In the genomic region with DNA sequence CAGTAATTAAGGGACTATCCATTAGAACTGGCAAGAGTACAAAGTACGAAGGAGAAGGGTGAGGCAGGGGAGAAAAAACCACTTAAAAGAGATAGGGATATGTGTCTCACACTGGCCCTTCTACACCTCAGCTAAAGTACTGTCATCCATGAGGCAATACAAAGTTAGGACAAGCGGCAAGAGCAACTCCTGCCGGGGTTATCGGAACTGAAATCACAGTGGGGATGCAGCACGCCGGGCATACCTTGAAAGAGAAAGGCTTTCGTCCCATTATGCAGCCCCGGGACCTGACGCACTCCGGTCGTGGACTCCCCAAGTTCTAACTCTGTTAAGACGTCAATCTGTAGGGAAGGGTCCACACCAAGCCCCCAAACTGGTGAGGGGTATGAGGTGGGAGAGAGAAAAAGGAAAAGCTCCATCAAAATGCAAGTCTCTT, we compare ENCODE assay signal across 8 cellular contexts. TPM values are rescaled to one million over a fixed set of nuclear protein-coding genes. Genes with fewer than 3 reads are reported as not detected.
DNase-seq lines count a peak whose midpoint lies in the region; ATAC-seq and TF ChIP-seq lines count a peak whose summit lies in the region.

No MANE protein-coding gene starts in this region.

- TF ChIP-seq POLR2A in esophagus squamous epithelium (IDR thresholded peaks at IDR 0.05): no peak
- TF ChIP-seq POLR2A in gastrocnemius medialis (IDR thresholded peaks at IDR 0.05): no peak

- intact Hi-C loops in Right ventricle myocardium inferior (cut with DNase I): no loop called here
- intact Hi-C loops in esophagus squamous epithelium (cut with DNase I): no loop called here
- intact Hi-C loops in gastrocnemius medialis (cut with DNase I; ENCODE audit: low total_unique reads): no loop called here

- no peak for ATAC-seq in Right ventricle myocardium inferior
- ATAC-seq in gastrocnemius medialis: no peak
- ATAC-seq in HG02610 (IDR thresholded peaks at IDR 0.05; ENCODE audit: unreplicated experiment): no peak
- no peak for ATAC-seq in GM19455 (IDR thresholded peaks at IDR 0.05; ENCODE audit: unreplicated experiment)

- H3K4me3 ChIP-seq in right atrium auricular region (peak overlapping the region in 1 of 2 donors; percentile 50), esophagus squamous epithelium (peak overlapping the region; percentile 32 to 69 (median 56)), gastrocnemius medialis (peak overlapping the region; percentile 52 to 75 (median 62))

- peak overlapping the region; percentile 65 for H3K27ac Mint-ChIP-seq in activated CD4-positive, alpha-beta T cell treated with anti-CD3 and anti-CD28 coated beads, Interleukin-2, amount 10 ng/mL, durations not matched to agents 7 days and 5 days

- in situ Hi-C loops in gastrocnemius medialis (cut with MboI; ENCODE audit: low sequenced_read_pairs in 4 of 4): no loop called here

- H3K36me3 ChIP-seq in right atrium auricular region (no peaks in the 10 kb centered on the region), esophagus squamous epithelium (no peaks in the 10 kb centered on the region), gastrocnemius medialis (no peaks in the 10 kb centered on the region)

- H3K4me1 ChIP-seq in right atrium auricular region: peaks cover 0 to 23% of the 10 kb centered on the region in 2 donors
- peaks cover 12 to 33% (median 15%) of the 10 kb centered on the region in 3 donors for H3K4me1 ChIP-seq in esophagus squamous epithelium
- peaks cover 8 to 22% of the 10 kb centered on the region in 2 donors for H3K4me1 ChIP-seq in gastrocnemius medialis

- peaks cover 14% of the 10 kb centered on the region for H3K36me3 Mint-ChIP-seq in activated CD4-positive, alpha-beta T cell treated with anti-CD3 and anti-CD28 coated beads, Interleukin-2, amount 10 ng/mL, durations not matched to agents 7 days and 5 days (ENCODE audit: low read depth)

- CTCF ChIA-PET in activated CD4-positive, alpha-beta T cell treated with anti-CD3 and anti-CD28 coated beads, Interleukin-2, amount 10 ng/mL, durations not matched to agents 7 days and 5 days (lab: Charles Lee): interaction anchor here (1.2 to 6.0 kb wide), 4 partner anchors 34 to 123 kb away, joined by 3 to 28 read pairs (median 4); no protein-coding TSS in a partner anchor

- 0 to 1% methylated on average over 7 to 12 of the region's 12 CpGs for WGBS in esophagus squamous epithelium, 2 donors

- TF ChIP-seq CTCF in right atrium auricular region (IDR thresholded peaks at IDR 0.05): no peak
- no peak for TF ChIP-seq CTCF in esophagus squamous epithelium (IDR thresholded peaks at IDR 0.05)
- no peak for TF ChIP-seq CTCF in gastrocnemius medialis (IDR thresholded peaks at IDR 0.05 in 4 of 5, conservative IDR thresholded peaks at IDR 0.05 in 1 of 5)

- POLR2A ChIA-PET in activated CD4-positive, alpha-beta T cell treated with anti-CD3 and anti-CD28 coated beads, Interleukin-2, amount 10 ng/mL, durations not matched to agents 7 days and 5 days (lab: Charles Lee): no interaction called here

- peak overlapping the region; percentile 86 for H3K4me3 Mint-ChIP-seq in activated CD4-positive, alpha-beta T cell treated with anti-CD3 and anti-CD28 coated beads, Interleukin-2, amount 10 ng/mL, durations not matched to agents 7 days and 5 days

- H3K27me3 Mint-ChIP-seq in activated CD4-positive, alpha-beta T cell treated with anti-CD3 and anti-CD28 coated beads, Interleukin-2, amount 10 ng/mL, durations not matched to agents 7 days and 5 days: peaks cover 19% of the 10 kb centered on the region

- no peak overlapping the region for H3K27ac ChIP-seq in right atrium auricular region
- no peak overlapping the region for H3K27ac ChIP-seq in esophagus squamous epithelium
- H3K27ac ChIP-seq in gastrocnemius medialis: no peak overlapping the region

- no peaks in the 10 kb centered on the region for H3K9me3 ChIP-seq in right atrium auricular region
- no peaks in the 10 kb centered on the region for H3K9me3 ChIP-seq in esophagus squamous epithelium
- H3K9me3 ChIP-seq in gastrocnemius medialis: no peaks in the 10 kb centered on the region

- H3K27me3 ChIP-seq in right atrium auricular region (peaks cover 6 to 10% of the 10 kb centered on the region in 2 donors), esophagus squamous epithelium (peaks cover 0 to 63% (median 9%) of the 10 kb centered on the region in 4 donors), gastrocnemius medialis (peaks cover 30 to 67% (median 49%) of the 10 kb centered on the region in 3 donors)

- DNase-seq in Right ventricle myocardium inferior (ENCODE audit: missing footprints) (peak; percentile 20), right atrium auricular region (ENCODE audit: low spot score) (no peak), esophagus squamous epithelium (lab: John Stamatoyannopoulos, UW) (no peak), gastrocnemius medialis (no peak), AML-193 (lab: John Stamatoyannopoulos, UW) (no peak)
- peak; percentile 32 for DNase-seq in activated CD4-positive, alpha-beta T cell treated with anti-CD3 and anti-CD28 coated beads, Interleukin-2, amount 10 ng/mL, durations not matched to agents 7 days and 5 days

- H3K4me1 Mint-ChIP-seq in activated CD4-positive, alpha-beta T cell treated with anti-CD3 and anti-CD28 coated beads, Interleukin-2, amount 10 ng/mL, durations not matched to agents 7 days and 5 days: peaks cover 44% of the 10 kb centered on the region

- H3K9me3 Mint-ChIP-seq in activated CD4-positive, alpha-beta T cell treated with anti-CD3 and anti-CD28 coated beads, Interleukin-2, amount 10 ng/mL, durations not matched to agents 7 days and 5 days: peaks cover 6% of the 10 kb centered on the region

RNA-seq across cellular contexts. Expression of a gene that starts 1.1 kb away (rescaled TPM):
- not detected for total RNA-seq in Right ventricle myocardium inferior
- under 1 TPM; 0.31 to 0.52 TPM for total RNA-seq in right atrium auricular region
- 10 to 100 TPM; 43.6 to 55.1 TPM for total RNA-seq in activated CD4-positive, alpha-beta T cell treated with anti-CD3 and anti-CD28 coated beads, Interleukin-2, amount 10 ng/mL, durations not matched to agents 7 days and 5 days
- 10 to 100 TPM in 1 of 4 donors, 1 to 10 TPM in 1, under 1 TPM in 2; 0.23 to 11.4 (median 1.7) TPM for total RNA-seq in esophagus squamous epithelium
- under 1 TPM in 2 of 4 donors, not detected in 2; 0.58 to 0.82 TPM for total RNA-seq in gastrocnemius medialis

Comparison
In these comparisons a context has a peak if more than half of its experiments do, and no peak if none do; other contexts are left out.
1. DNase-seq: peak in Right ventricle myocardium inferior (single experiment) and activated CD4-positive, alpha-beta T cell treated with anti-CD3 and anti-CD28 coated beads, Interleukin-2, amount 10 ng/mL, durations not matched to agents 7 days and 5 days (single experiment); none in right atrium auricular region (single experiment), esophagus squamous epithelium (single experiment), gastrocnemius medialis (0 of 2) and AML-193 (0 of 2).